Comparison of ENCODE assay signal across 8 cellular contexts in genomic region chr5:72847439-72847838, GRCh38. TPM values are rescaled to one million over a fixed set of nuclear protein-coding genes. Genes with fewer than 3 reads are reported as not detected.
A peak's percentile ranks its signal among the peaks of the same experiment; 100 is the strongest.
DNase-seq lines count a peak whose midpoint lies in the region; ATAC-seq and TF ChIP-seq lines count a peak whose summit lies in the region.

No MANE protein-coding gene starts in this region.

- H3K27ac ChIP-seq in naive thymus-derived CD4-positive, alpha-beta T cell (ENCODE audit: low read depth, low read length) = peak overlapping the region; percentile 86

- POLR2A ChIA-PET in naive thymus-derived CD4-positive, alpha-beta T cell (lab: Charles Lee) = interaction anchor here (1.6 kb wide), 1 partner anchor 110 kb away, joined by 4 read pairs; no protein-coding TSS in a partner anchor

- H3K9me3 ChIP-seq in BE2C = no peaks in the 10 kb centered on the region
- H3K9me3 ChIP-seq in naive thymus-derived CD4-positive, alpha-beta T cell (ENCODE audit: control insufficient read depth in 2 of 3, low read length in 3 of 3) = no peaks in the 10 kb centered on the region

- peaks cover 0 to 21% (median 0%) of the 10 kb centered on the region in 5 donors for H3K27me3 Mint-ChIP-seq in naive thymus-derived CD4-positive, alpha-beta T cell

- DNase-seq in BE2C (no peak), cardiac fibroblast (ENCODE audit: low read depth in 2 of 2) (peak in 1 of 2 donors; percentile 31), NCI-H748 (lab: John Stamatoyannopoulos, UW; ENCODE audit: unreplicated experiment) (no peak), HuH-7 (ENCODE audit: low spot score) (no peak), NCI-H345 treated with DMSO at 0.1 percent for 48 hours (lab: John Stamatoyannopoulos, UW; ENCODE audit: unreplicated experiment) (no peak)
- no peak for DNase-seq in Jurkat, Clone E6-1 (ENCODE audit: low read depth, low spot score)
- DNase-seq in naive thymus-derived CD4-positive, alpha-beta T cell = no peak
- no peak for DNase-seq in NK-92 treated with Interleukin-12 subunit alpha and Interleukin-12 subunit beta, amount 100 ng/mL, for 24 hours (lab: John Stamatoyannopoulos, UW)

- CTCF ChIA-PET in naive thymus-derived CD4-positive, alpha-beta T cell (lab: Charles Lee) = interaction anchor here (0.9 kb wide), 1 partner anchor 29 kb away, joined by 4 read pairs; no protein-coding TSS in a partner anchor

- peak overlapping the region; percentile 87 for H3K4me3 ChIP-seq in BE2C (ENCODE audit: low read depth, low read length)
- peak overlapping the region; percentile 68 for H3K4me3 ChIP-seq in Jurkat, Clone E6-1 (ENCODE audit: low read length)
- peak overlapping the region; percentile 71 to 79 for H3K4me3 ChIP-seq in cardiac fibroblast (replicated peaks in 1 of 2; ENCODE audit: low read depth in 2 of 2, low read length in 2 of 2)
- H3K4me3 ChIP-seq in naive thymus-derived CD4-positive, alpha-beta T cell (ENCODE audit: low read length) = peak overlapping the region; percentile 93

- no peaks in the 10 kb centered on the region for H3K27me3 ChIP-seq in BE2C
- H3K27me3 ChIP-seq in naive thymus-derived CD4-positive, alpha-beta T cell (ENCODE audit: control insufficient read depth in 2 of 2, insufficient read depth in 2 of 2, low read length in 2 of 2) = no peaks in the 10 kb centered on the region

- no peak for TF ChIP-seq CTCF in BE2C (IDR thresholded peaks at IDR 0.05; ENCODE audit: low read depth, low read length)
- no peak for TF ChIP-seq CTCF in cardiac fibroblast (IDR thresholded peaks at IDR 0.05; ENCODE audit: low read depth, low read length)

- peaks cover 22% of the 10 kb centered on the region for H3K36me3 ChIP-seq in BE2C
- H3K36me3 ChIP-seq in naive thymus-derived CD4-positive, alpha-beta T cell (ENCODE audit: control insufficient read depth in 2 of 3, insufficient read depth in 3 of 3, low read length in 3 of 3) = peaks cover 0 to 4% (median 0%) of the 10 kb centered on the region in 3 experiments

- ATAC-seq in naive thymus-derived CD4-positive, alpha-beta T cell = no peak

- H3K4me3 Mint-ChIP-seq in naive thymus-derived CD4-positive, alpha-beta T cell = peak overlapping the region; percentile 92 to 99 (median 98)

- intact Hi-C loops in naive thymus-derived CD4-positive, alpha-beta T cell (cut with micrococcal nuclease) = no loop called here

- peak overlapping the region in 8 of 9 donors; percentile 93 to 98 (median 96) for H3K27ac Mint-ChIP-seq in naive thymus-derived CD4-positive, alpha-beta T cell

- H3K36me3 Mint-ChIP-seq in naive thymus-derived CD4-positive, alpha-beta T cell = peaks cover 0 to 6% (median 0%) of the 10 kb centered on the region in 5 donors

- peaks cover 11% of the 10 kb centered on the region for H3K4me1 ChIP-seq in BE2C
- H3K4me1 ChIP-seq in naive thymus-derived CD4-positive, alpha-beta T cell (ENCODE audit: control insufficient read depth in 2 of 2, insufficient read depth in 2 of 2, low read length in 2 of 2) = peaks cover 21 to 31% of the 10 kb centered on the region in 2 donors

- peaks cover 31 to 88% (median 61%) of the 10 kb centered on the region in 7 donors for H3K4me1 Mint-ChIP-seq in naive thymus-derived CD4-positive, alpha-beta T cell

- no peaks in the 10 kb centered on the region for H3K9me3 Mint-ChIP-seq in naive thymus-derived CD4-positive, alpha-beta T cell

RNA-seq across cellular contexts. Expression of gene TNPO1, which starts 31.0 kb away (rescaled TPM):
- polyA plus RNA-seq in BE2C (2012; ENCODE audit: insufficient read depth, insufficient read length, low read depth) = 47.9 TPM
- 53.3 TPM for polyA plus RNA-seq in Jurkat, Clone E6-1 (2012; ENCODE audit: insufficient read depth, insufficient read length)
- 10 to 100 TPM; 52.8 to 96.3 (median 82.1) TPM for total RNA-seq in naive thymus-derived CD4-positive, alpha-beta T cell
- 10 to 100 TPM; 60.9 to 74.4 TPM for polyA plus RNA-seq in naive thymus-derived CD4-positive, alpha-beta T cell
